23 cellular contexts compared by ENCODE assay signal in genomic region chr12:50297996-50298395, GRCh38. TPM values are rescaled to one million over a fixed set of nuclear protein-coding genes. Genes with fewer than 3 reads are reported as not detected.
A peak's percentile ranks its signal among the peaks of the same experiment; 100 is the strongest.
DNase-seq lines count a peak whose midpoint lies in the region; ATAC-seq, FAIRE-seq and TF ChIP-seq lines count a peak whose summit lies in the region.
"Had no signal": no experiment of that assay in that cellular context is flagged by ENCODE, and none has a peak within 500 bp of the region (broad histone marks: within the 10 kb centered on the region; RNA-seq: fewer than 3 reads in every experiment).

No MANE protein-coding gene starts in this region.

- peaks cover 2% of the 10 kb centered on the region for H3K36me3 Mint-ChIP-seq in type B pancreatic cell
- H3K36me3 Mint-ChIP-seq: activated naive CD8-positive, alpha-beta T cell treated with anti-CD3 and anti-CD28 coated beads, Interleukin-2, amount 10 ng/mL, durations not matched to agents 7 days and 5 days had no signal

- ATAC-seq in left lung = peak; percentile 81
- ATAC-seq: activated CD4-positive, alpha-beta T cell treated with anti-CD3 and anti-CD28 coated beads for 36 hours; right lobe of liver had no signal

- DNase-seq in NCI-H2107 treated with DMSO at 0.1 percent for 48 hours (lab: John Stamatoyannopoulos, UW; ENCODE audit: unreplicated experiment) (peak; percentile 24), NCI-H2107 (lab: John Stamatoyannopoulos, UW) (no peak), left lung (no peak), type B pancreatic cell (ENCODE audit: extremely low spot score, unreplicated experiment) (no peak), erythroblast (lab: John Stamatoyannopoulos, UW) (no peak), D721Med (ENCODE audit: insufficient read length, low spot score) (no peak)
- DNase-seq in effector CD8-positive, alpha-beta T cell (lab: John Stamatoyannopoulos, UW) = no peak
- DNase-seq: activated CD4-positive, alpha-beta T cell treated with anti-CD3 and anti-CD28 coated beads for 36 hours; activated naive CD8-positive, alpha-beta T cell treated with anti-CD3 and anti-CD28 coated beads, Interleukin-2, amount 10 ng/mL, durations not matched to agents 7 days and 5 days; AML-193; EL; NCI-H226; NK-92 treated with Interleukin-12 subunit alpha and Interleukin-12 subunit beta, amount 100 ng/mL, for 24 hours; occipital lobe; right lobe of liver; stimulated activated naive CD4-positive, alpha-beta T cell; thyroid gland had no signal

- TF ChIP-seq POLR2A in erythroblast (IDR thresholded peaks at IDR 0.05; ENCODE audit: low read length) = no peak

- H3K36me3 ChIP-seq in left lung = no peaks in the 10 kb centered on the region
- H3K36me3 ChIP-seq: right lobe of liver, thyroid gland had no signal

- intact Hi-C loops in left lung (cut with DNase I) = no loop called here

- H3K27me3 Mint-ChIP-seq in type B pancreatic cell = no peaks in the 10 kb centered on the region
- H3K27me3 Mint-ChIP-seq: activated CD4-positive, alpha-beta T cell treated with anti-CD3 and anti-CD28 coated beads for 36 hours; activated naive CD8-positive, alpha-beta T cell treated with anti-CD3 and anti-CD28 coated beads, Interleukin-2, amount 10 ng/mL, durations not matched to agents 7 days and 5 days; brain had no signal

- FAIRE-seq in D721Med (lab: Jason Lieb, UNC) = no peak

- no peaks in the 10 kb centered on the region for H3K9me3 ChIP-seq in left lung
- H3K9me3 ChIP-seq: right lobe of liver, thyroid gland had no signal

- H3K27ac Mint-ChIP-seq in type B pancreatic cell = peak overlapping the region; percentile 63
- H3K27ac Mint-ChIP-seq: activated CD4-positive, alpha-beta T cell treated with anti-CD3 and anti-CD28 coated beads for 36 hours; activated naive CD8-positive, alpha-beta T cell treated with anti-CD3 and anti-CD28 coated beads, Interleukin-2, amount 10 ng/mL, durations not matched to agents 7 days and 5 days; activated T-helper 1 cell treated with anti-CD3 and anti-CD28 coated beads, Interleukin-12 subunit alpha, Interleukin-12 subunit beta, Interleukin-2, Interleukin-4 antibody, amounts not matched to agents 30 ng/mL and 10 ng/mL and 1 ng/mL, durations not matched to agents 14 hours and 24 hours and 36 hours had no signal

- no peak overlapping the region for H3K4me3 ChIP-seq in left lung
- H3K4me3 ChIP-seq: coronary artery, right lobe of liver, thyroid gland had no signal

- H3K27me3 ChIP-seq in left lung = no peaks in the 10 kb centered on the region
- H3K27me3 ChIP-seq: right lobe of liver, thyroid gland had no signal

- peak overlapping the region; percentile 13; the same call in 1 of the 2 replicates for H3K27ac ChIP-seq in VCaP
- H3K27ac ChIP-seq in left lung = peak overlapping the region in 1 of 2 donors; percentile 63
- H3K27ac ChIP-seq: 22Rv1, right lobe of liver, RWPE1, thyroid gland had no signal

- no peak overlapping the region for H3K4me3 Mint-ChIP-seq in type B pancreatic cell
- H3K4me3 Mint-ChIP-seq: activated CD4-positive, alpha-beta T cell treated with anti-CD3 and anti-CD28 coated beads for 36 hours; activated naive CD8-positive, alpha-beta T cell treated with anti-CD3 and anti-CD28 coated beads, Interleukin-2, amount 10 ng/mL, durations not matched to agents 7 days and 5 days; activated T-helper 1 cell treated with anti-CD3 and anti-CD28 coated beads, Interleukin-12 subunit alpha, Interleukin-12 subunit beta, Interleukin-2, Interleukin-4 antibody, amounts not matched to agents 30 ng/mL and 10 ng/mL and 1 ng/mL, durations not matched to agents 14 hours and 24 hours and 36 hours; brain had no signal

- H3K4me1 ChIP-seq in left lung = peaks cover 5 to 31% of the 10 kb centered on the region in 2 donors
- H3K4me1 ChIP-seq: right lobe of liver had no signal

- TF ChIP-seq CTCF in VCaP (conservative IDR thresholded peaks at IDR 0.05) = no peak
- no peak for TF ChIP-seq CTCF in left lung (IDR thresholded peaks at IDR 0.05)
- TF ChIP-seq CTCF in type B pancreatic cell (conservative IDR thresholded peaks at IDR 0.05) = no peak
- no peak for TF ChIP-seq CTCF in D721Med (IDR thresholded peaks at IDR 0.05; ENCODE audit: insufficient read depth, missing control alignments)

- H3K4me1 Mint-ChIP-seq in type B pancreatic cell (ENCODE audit: unreplicated experiment) = no peaks in the 10 kb centered on the region
- H3K4me1 Mint-ChIP-seq: activated CD4-positive, alpha-beta T cell treated with anti-CD3 and anti-CD28 coated beads for 36 hours; activated naive CD8-positive, alpha-beta T cell treated with anti-CD3 and anti-CD28 coated beads, Interleukin-2, amount 10 ng/mL, durations not matched to agents 7 days and 5 days; brain had no signal

- H3K9me3 Mint-ChIP-seq in type B pancreatic cell = peaks cover 2% of the 10 kb centered on the region
- H3K9me3 Mint-ChIP-seq: activated naive CD8-positive, alpha-beta T cell treated with anti-CD3 and anti-CD28 coated beads, Interleukin-2, amount 10 ng/mL, durations not matched to agents 7 days and 5 days; activated T-helper 1 cell treated with anti-CD3 and anti-CD28 coated beads, Interleukin-12 subunit alpha, Interleukin-12 subunit beta, Interleukin-2, Interleukin-4 antibody, amounts not matched to agents 30 ng/mL and 10 ng/mL and 1 ng/mL, durations not matched to agents 14 hours and 24 hours and 36 hours had no signal

RNA-seq across cellular contexts. Expression of gene LIMA1, which starts 14.7 kb away (rescaled TPM):
- total RNA-seq in left lung = 10 to 100 TPM; 82.3 to 84.1 TPM
- 54.4 and 91.9 TPM in 2 replicates for total RNA-seq in type B pancreatic cell (ENCODE audit: low replicate concordance)
